ENCODE assay signal across 1 cellular context in genomic region chr5:43039468-43040286, GRCh38.
TF ChIP-seq lines count a peak whose summit lies in the region.

No MANE protein-coding gene starts in this region.

TF ChIP-seq in GM23338, 12 proteins besides CTCF, POLR2A, EP300 and RAD21 (continued from another document):
- no peak for TF ChIP-seq ZNF462 (CRISPR knock-in tag; IDR thresholded peaks at IDR 0.05)
TF ChIP-seq in GM23338: peak in this region for 2.
